15 cellular contexts compared by ENCODE assay signal in genomic region chr13:49836516-49836915, GRCh38. TPM values are rescaled to one million over a fixed set of nuclear protein-coding genes. Genes with fewer than 3 reads are reported as not detected.
DNase-seq lines count a peak whose midpoint lies in the region; ATAC-seq, FAIRE-seq and TF ChIP-seq lines count a peak whose summit lies in the region.
"Had no signal": no experiment of that assay in that cellular context is flagged by ENCODE, and none has a peak within 500 bp of the region (broad histone marks: within the 10 kb centered on the region; RNA-seq: fewer than 3 reads in every experiment).

No MANE protein-coding gene starts in this region.

- H3K4me3 Mint-ChIP-seq in MCF 10A (ENCODE audit: unreplicated experiment) (no peak overlapping the region), type B pancreatic cell (peak overlapping the region; percentile 26)
- H3K4me3 Mint-ChIP-seq: activated T-cell treated with anti-CD3 and anti-CD28 coated beads, Interleukin-2, amount 50 U/mL, for 72 hours had no signal

- H3K27ac ChIP-seq in breast epithelium (no peak overlapping the region), body of pancreas (no peak overlapping the region), keratinocyte (ENCODE audit: control insufficient read depth, insufficient read depth, low read length) (no peak overlapping the region), dorsolateral prefrontal cortex (no peak overlapping the region)
- H3K27ac ChIP-seq: right atrium auricular region had no signal

- no peaks in the 10 kb centered on the region for H3K79me2 ChIP-seq in keratinocyte (ENCODE audit: control insufficient read depth, insufficient read depth, low read length)

- no peak overlapping the region for H2AFZ ChIP-seq in keratinocyte (ENCODE audit: control insufficient read depth, low read length)

- no TSS peak for BruUV-seq in MCF 10A (replicated peaks; lab: Mats Ljungman, UMichigan)

- 28 to 33% methylated on average over 5 of the region's 5 CpGs for WGBS in body of pancreas, 2 donors

- H3K4me2 ChIP-seq in keratinocyte (ENCODE audit: control insufficient read depth, extremely low read depth, insufficient read depth, low read depth, low read length) = peak overlapping the region; percentile 2

- H3K9me3 ChIP-seq in breast epithelium (no peaks in the 10 kb centered on the region), body of pancreas (no peaks in the 10 kb centered on the region), keratinocyte (ENCODE audit: control insufficient read depth, low read depth, low read length) (no peaks in the 10 kb centered on the region)
- H3K9me3 ChIP-seq: right atrium auricular region had no signal

- no peaks in the 10 kb centered on the region for H3K36me3 Mint-ChIP-seq in MCF 10A (ENCODE audit: insufficient read depth, unreplicated experiment)
- H3K36me3 Mint-ChIP-seq in type B pancreatic cell = no peaks in the 10 kb centered on the region

- FAIRE-seq in keratinocyte (lab: Jason Lieb, UNC) = peak; percentile 63

- no peak for TF ChIP-seq POLR2A in breast epithelium (IDR thresholded peaks at IDR 0.05)
- TF ChIP-seq POLR2A in body of pancreas (IDR thresholded peaks at IDR 0.05) = no peak

- H3K27me3 ChIP-seq in breast epithelium (no peaks in the 10 kb centered on the region), body of pancreas (no peaks in the 10 kb centered on the region), keratinocyte (ENCODE audit: control insufficient read depth, extremely low read depth, insufficient read depth, low read length) (no peaks in the 10 kb centered on the region), dorsolateral prefrontal cortex (no peaks in the 10 kb centered on the region)
- H3K27me3 ChIP-seq: right atrium auricular region had no signal

- no peak overlapping the region for H3K9ac ChIP-seq in keratinocyte (ENCODE audit: control insufficient read depth, extremely low read depth, insufficient read depth, low read length)

- H3K9me1 ChIP-seq in keratinocyte (ENCODE audit: control insufficient read depth, extremely low read depth, insufficient read depth, low read length) = no peaks in the 10 kb centered on the region

- TF ChIP-seq CTCF in MCF 10A (IDR thresholded peaks at IDR 0.05; ENCODE audit: unreplicated experiment) (no peak), breast epithelium (IDR thresholded peaks at IDR 0.05) (no peak), body of pancreas (IDR thresholded peaks at IDR 0.05) (no peak), keratinocyte (optimal IDR thresholded peaks at IDR 0.05 in 1 of 3, IDR thresholded peaks at IDR 0.05 in 1 of 3, conservative IDR thresholded peaks at IDR 0.05 in 1 of 3; ENCODE audit: extremely low read depth in 1 of 3, insufficient read depth in 2 of 3, low read length in 3 of 3) (no peak), type B pancreatic cell (conservative IDR thresholded peaks at IDR 0.05) (no peak), dorsolateral prefrontal cortex (IDR thresholded peaks at IDR 0.05 in 54 of 56, conservative IDR thresholded peaks at IDR 0.05 in 2 of 56; ENCODE audit: low read depth in 1 of 56, partially characterized antibody in 56 of 56) (no peak)

- CTCF ChIA-PET in MCF 10A (lab: Yijun Ruan, JAX) = interaction anchor here (0.6 to 0.8 kb wide), 4 partner anchors 9 to 727 kb away, joined by 3 to 4 read pairs (median 4); no protein-coding TSS in a partner anchor

- no peaks in the 10 kb centered on the region for H3K27me3 Mint-ChIP-seq in MCF 10A (ENCODE audit: insufficient read depth, unreplicated experiment)
- H3K27me3 Mint-ChIP-seq in type B pancreatic cell = no peaks in the 10 kb centered on the region

- H3K36me3 ChIP-seq in breast epithelium = no peaks in the 10 kb centered on the region
- H3K36me3 ChIP-seq in body of pancreas (replicated peaks in 1 of 2; ENCODE audit: insufficient read depth in 1 of 2, low read depth in 2 of 2) = no peaks in the 10 kb centered on the region
- H3K36me3 ChIP-seq in keratinocyte (ENCODE audit: control insufficient read depth in 2 of 2, extremely low read depth in 1 of 2, insufficient read depth in 2 of 2, low read length in 2 of 2) = no peaks in the 10 kb centered on the region
- H3K36me3 ChIP-seq: right atrium auricular region had no signal

- peak; percentile 74 for DNase-seq in MCF 10A (ENCODE audit: unreplicated experiment)
- DNase-seq in breast epithelium (ENCODE audit: low spot score in 2 of 2) = no peak
- peak in 3 of 4 donors; percentile 17 to 43 (median 36) for DNase-seq in body of pancreas
- DNase-seq in keratinocyte (ENCODE audit: low read depth, low spot score) = no peak
- no peak for DNase-seq in type B pancreatic cell (ENCODE audit: extremely low spot score, unreplicated experiment)
- no peak for DNase-seq in activated gamma-delta T cell (lab: John Stamatoyannopoulos, UW)
- no peak for DNase-seq in dorsolateral prefrontal cortex
- DNase-seq in DMS53 (lab: John Stamatoyannopoulos, UW) = no peak
- DNase-seq: activated CD4-positive, alpha-beta T cell treated with anti-CD3 and anti-CD28 coated beads, Interleukin-2, amount 50 U/mL, for 48 hours; activated T-cell treated with anti-CD3 and anti-CD28 coated beads, Interleukin-2, amount 50 U/mL, for 72 hours; cortex of kidney; NK-92 treated with Interleukin-12 subunit alpha and Interleukin-12 subunit beta, amount 100 ng/mL, for 24 hours; stimulated activated CD4-positive, alpha-beta T cell treated with anti-CD3 and anti-CD28 coated beads, Interleukin-2, amount 100 ng/mL, for 48 hours had no signal

- intact Hi-C loops in MCF 10A (cut with micrococcal nuclease) (no loop called here), breast epithelium (cut with DNase I; ENCODE audit: low total_unique reads) (no loop called here), body of pancreas (cut with DNase I) (no loop called here), dorsolateral prefrontal cortex (cut with DNase I) (no loop called here)

- no peaks in the 10 kb centered on the region for H4K20me1 ChIP-seq in keratinocyte (ENCODE audit: control insufficient read depth, extremely low read depth, insufficient read depth, low read length)

- no peak overlapping the region for H3K4me3 ChIP-seq in breast epithelium
- H3K4me3 ChIP-seq in body of pancreas = no peak overlapping the region
- no peak overlapping the region for H3K4me3 ChIP-seq in keratinocyte (ENCODE audit: control insufficient read depth in 2 of 3, extremely low read depth in 1 of 3, insufficient read depth in 2 of 3, low read depth in 1 of 3, low read length in 3 of 3)
- no peak overlapping the region for H3K4me3 ChIP-seq in dorsolateral prefrontal cortex
- H3K4me3 ChIP-seq: right atrium auricular region had no signal

- peak; percentile 55 for ATAC-seq in body of pancreas
- ATAC-seq: activated T-cell treated with anti-CD3 and anti-CD28 coated beads, Interleukin-2, amount 50 U/mL, for 72 hours; left lobe of liver had no signal

- H3K9me3 Mint-ChIP-seq in MCF 10A (ENCODE audit: unreplicated experiment) (no peaks in the 10 kb centered on the region), type B pancreatic cell (no peaks in the 10 kb centered on the region)
- H3K9me3 Mint-ChIP-seq: activated T-cell treated with anti-CD3 and anti-CD28 coated beads, Interleukin-2, amount 50 U/mL, for 72 hours had no signal

- peaks cover 20% of the 10 kb centered on the region for H3K4me1 Mint-ChIP-seq in MCF 10A (ENCODE audit: insufficient read depth, unreplicated experiment)
- peaks cover 31% of the 10 kb centered on the region for H3K4me1 Mint-ChIP-seq in type B pancreatic cell (ENCODE audit: unreplicated experiment)

- H3K4me1 ChIP-seq in breast epithelium = no peaks in the 10 kb centered on the region
- peaks cover 9% of the 10 kb centered on the region for H3K4me1 ChIP-seq in body of pancreas
- peaks cover 11% of the 10 kb centered on the region for H3K4me1 ChIP-seq in keratinocyte (ENCODE audit: control insufficient read depth, extremely low read depth, insufficient read depth, low read length)
- H3K4me1 ChIP-seq: right atrium auricular region had no signal

- POLR2A ChIA-PET in MCF 10A (lab: Yijun Ruan, JAX) = interaction anchor here (1.4 kb wide), 2 partner anchors 44 to 46 kb away, joined by 3 to 7 read pairs; partner anchors contain the start of gene KPNA3

- dilution Hi-C loops in keratinocyte (cut with MboI; ENCODE audit: extremely low pct_ligation_motif_present, low sequenced_read_pairs) = no loop called here

- H3K27ac Mint-ChIP-seq in MCF 10A (ENCODE audit: low read depth, unreplicated experiment) (no peak overlapping the region), type B pancreatic cell (peak overlapping the region; percentile 56)
- H3K27ac Mint-ChIP-seq: activated T-cell treated with anti-CD3 and anti-CD28 coated beads, Interleukin-2, amount 50 U/mL, for 72 hours had no signal

RNA-seq across cellular contexts. Expression of gene KPNA3, which starts 44.0 kb away (rescaled TPM):
- total RNA-seq in MCF 10A (2022) (40.6 and 41.3 TPM in 2 replicates), breast epithelium (10 to 100 TPM; 25.6 to 35.5 (median 25.8) TPM), body of pancreas (10 to 100 TPM in 1 of 2 donors, 1 to 10 TPM in 1; 6.3 to 10.9 TPM), type B pancreatic cell (ENCODE audit: low replicate concordance) (36.5 and 40.1 TPM in 2 replicates), dorsolateral prefrontal cortex (10 to 100 TPM; 25.3 to 46.1 (median 35.7) TPM)
- 23.8 to 43.8 TPM (median 37.3 TPM) in 3 replicates for polyA plus RNA-seq in keratinocyte
- 24.1 TPM for polyA plus RNA-seq in keratinocyte (2011; ENCODE audit: low read depth)
- polyA plus RNA-seq in keratinocyte (2011; cell fraction: cytosol; rRNA removed) = 26.8 and 51.2 TPM in 2 replicates
- polyA plus RNA-seq in keratinocyte (2011; cell fraction: nucleus; rRNA removed) = 22.9 and 27.5 TPM in 2 replicates
- 27.6 and 38.5 TPM in 2 replicates for polyA plus RNA-seq in keratinocyte (2012; ENCODE audit: low replicate concordance)
- 27.9 to 47.5 TPM (median 28.9 TPM) in 3 replicates for polyA minus RNA-seq in keratinocyte
- polyA minus RNA-seq in keratinocyte (2011; cell fraction: cytosol; rRNA and poly(A)+ RNA removed) = 26.5 TPM
- 16.0 and 33.0 TPM in 2 replicates for polyA minus RNA-seq in keratinocyte (2011; cell fraction: nucleus; rRNA and poly(A)+ RNA removed)

Comparison
In these comparisons a context has a peak if more than half of its experiments do, and no peak if none do; other contexts are left out.
1. DNase-seq: peak in MCF 10A (single experiment) and body of pancreas (3 of 4); none in breast epithelium (0 of 2), keratinocyte (single experiment), type B pancreatic cell (single experiment), activated gamma-delta T cell (single experiment), dorsolateral prefrontal cortex (0 of 10) and DMS53 (single experiment).